ENCODE assay signal across 9 cellular contexts in genomic region chr11:128500488-128500887, GRCh38.
A peak's percentile ranks its signal among the peaks of the same experiment; 100 is the strongest.
DNase-seq lines count a peak whose midpoint lies in the region; ATAC-seq and TF ChIP-seq lines count a peak whose summit lies in the region.
"Had no signal": no experiment of that assay in that cellular context is flagged by ENCODE, and none has a peak within 500 bp of the region (broad histone marks: within the 10 kb centered on the region; RNA-seq: fewer than 3 reads in every experiment).

No MANE protein-coding gene starts in this region.

- intact Hi-C loops in cardiac septum (cut with DNase I) (loop anchor here (5.0 kb wide), 1 partner anchor 33 kb away; no protein-coding TSS in a partner anchor), ascending aorta (cut with DNase I) (no loop called here), vagina (cut with DNase I) (no loop called here)

- H3K4me3 ChIP-seq in right atrium auricular region, result no peak overlapping the region
- H3K4me3 ChIP-seq in ascending aorta, result no peak overlapping the region
- no peak overlapping the region for H3K4me3 ChIP-seq in muscle layer of duodenum (ENCODE audit: low read depth in 1 of 2, low read length in 2 of 2)
- H3K4me3 ChIP-seq in vagina, result no peak overlapping the region

- TF ChIP-seq CTCF in right atrium auricular region (IDR thresholded peaks at IDR 0.05), result no peak
- no peak for TF ChIP-seq CTCF in ascending aorta (IDR thresholded peaks at IDR 0.05)
- no peak for TF ChIP-seq CTCF in vagina (IDR thresholded peaks at IDR 0.05)

- H3K27me3 ChIP-seq in right atrium auricular region, result no peaks in the 10 kb centered on the region
- H3K27me3 ChIP-seq in ascending aorta, result no peaks in the 10 kb centered on the region
- H3K27me3 ChIP-seq in muscle layer of duodenum (ENCODE audit: low read depth, low read length), result no peaks in the 10 kb centered on the region
- no peaks in the 10 kb centered on the region for H3K27me3 ChIP-seq in vagina

- no peak for TF ChIP-seq POLR2A in vagina (IDR thresholded peaks at IDR 0.05)

- ATAC-seq in GM18511 (IDR thresholded peaks at IDR 0.05; ENCODE audit: unreplicated experiment), result no peak

- H3K4me1 ChIP-seq in right atrium auricular region (peaks cover 0 to 100% of the 10 kb centered on the region in 2 donors), ascending aorta (peaks cover 14 to 80% of the 10 kb centered on the region in 2 donors), muscle layer of duodenum (ENCODE audit: control insufficient read depth in 1 of 2, insufficient read depth in 2 of 2, low read length in 2 of 2) (peaks cover 37 to 73% of the 10 kb centered on the region in 2 donors), vagina (peaks cover 98% of the 10 kb centered on the region)

- peak overlapping the region; percentile 65 to 86 for H3K27ac ChIP-seq in right atrium auricular region
- peak overlapping the region; percentile 76 to 80 for H3K27ac ChIP-seq in ascending aorta
- H3K27ac ChIP-seq in muscle layer of duodenum (ENCODE audit: low read length), result peak overlapping the region; percentile 34
- peak overlapping the region; percentile 79 for H3K27ac ChIP-seq in vagina

- DNase-seq in right atrium auricular region (ENCODE audit: low spot score) (no peak), cardiac septum (ENCODE audit: low spot score) (no peak), ascending aorta (ENCODE audit: low spot score in 2 of 2) (no peak), vagina (ENCODE audit: extremely low spot score in 2 of 2) (no peak), MV-4-11 (lab: John Stamatoyannopoulos, UW) (no peak), GM03348 (ENCODE audit: low spot score) (no peak)
- DNase-seq: activated CD4-positive, alpha-beta T cell treated with anti-CD3 and anti-CD28 coated beads, Interleukin-2, amount 50 U/mL, for 48 hours had no signal

- H3K36me3 ChIP-seq in right atrium auricular region (no peaks in the 10 kb centered on the region), ascending aorta (no peaks in the 10 kb centered on the region), muscle layer of duodenum (ENCODE audit: control insufficient read depth in 1 of 2, insufficient read depth in 2 of 2, low read length in 2 of 2) (peaks cover 0 to 16% of the 10 kb centered on the region in 2 donors), vagina (no peaks in the 10 kb centered on the region)

- H3K9me3 ChIP-seq in right atrium auricular region (no peaks in the 10 kb centered on the region), ascending aorta (no peaks in the 10 kb centered on the region), muscle layer of duodenum (ENCODE audit: control insufficient read depth in 1 of 2, low read length in 2 of 2) (no peaks in the 10 kb centered on the region), vagina (no peaks in the 10 kb centered on the region)
